Comparison of ENCODE assay signal across 16 cellular contexts in the genomic region with DNA sequence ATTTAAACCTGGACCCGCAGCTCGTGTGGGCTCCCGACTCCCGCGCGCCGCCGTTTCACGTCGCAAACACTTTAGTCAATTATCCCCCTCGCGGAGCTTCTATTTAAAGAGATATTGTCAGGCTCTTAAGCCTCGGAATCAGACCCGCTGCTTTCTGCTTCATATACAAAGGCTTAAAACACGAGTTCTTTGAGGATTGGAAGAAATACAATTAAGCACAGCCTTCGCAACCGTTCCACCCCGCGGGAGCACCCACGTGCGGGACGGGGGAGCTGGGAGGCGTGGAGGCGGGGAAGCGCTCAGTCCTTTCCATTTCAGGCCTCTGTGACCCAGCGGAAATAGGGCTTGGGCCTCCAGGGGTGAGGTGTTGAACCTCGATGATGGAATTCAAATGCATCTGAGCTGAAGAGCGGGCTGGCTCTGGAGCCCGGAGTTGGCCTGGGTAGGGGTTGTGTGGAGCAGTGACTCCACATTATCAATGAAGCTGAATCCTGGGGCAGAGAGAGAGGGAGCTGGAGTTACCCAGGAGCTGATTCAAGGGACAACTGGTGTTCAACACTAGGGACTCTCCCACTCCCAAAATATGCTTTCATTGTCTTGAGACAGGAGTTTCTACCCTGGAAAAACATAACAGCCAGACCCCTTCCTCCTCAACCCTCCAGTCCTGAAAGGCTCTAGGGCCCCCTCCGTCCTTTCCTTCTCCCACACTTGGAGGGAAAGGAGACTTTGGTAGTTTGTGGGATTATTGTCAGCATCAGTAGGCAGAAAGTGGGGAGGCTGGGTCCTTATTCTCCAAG. TPM values are rescaled to one million over a fixed set of nuclear protein-coding genes. Genes with fewer than 3 reads are reported as not detected.
DNase-seq lines count a peak whose midpoint lies in the region; ATAC-seq and TF ChIP-seq lines count a peak whose summit lies in the region.
"Had no signal": no experiment of that assay in that cellular context is flagged by ENCODE, and none has a peak within 500 bp of the region (broad histone marks: within the 10 kb centered on the region; RNA-seq: fewer than 3 reads in every experiment).

No MANE protein-coding gene starts in this region.

- peak overlapping the region; percentile 22 for H3K4me3 ChIP-seq in WERI-Rb-1 (ENCODE audit: low read depth, low read length)
- peak overlapping the region; percentile 32 for H3K4me3 ChIP-seq in iPS-18a (ENCODE audit: low read length)
- no peak overlapping the region for H3K4me3 ChIP-seq in smooth muscle cell
- H3K4me3 ChIP-seq: heart right ventricle had no signal

- intact Hi-C loops in activated CD8-positive, alpha-beta T cell treated with anti-CD3 and anti-CD28 coated beads for 36 hours (cut with micrococcal nuclease), result no loop called here

- H3K9ac ChIP-seq in iPS-18a (ENCODE audit: low read length) (no peak overlapping the region), smooth muscle cell (ENCODE audit: low read depth) (no peak overlapping the region)

- H2AFZ ChIP-seq in smooth muscle cell (ENCODE audit: low read depth), result no peak overlapping the region

- DNase-seq in activated naive CD4-positive, alpha-beta T cell (lab: John Stamatoyannopoulos, UW), result no peak
- DNase-seq in WERI-Rb-1 (no peak), smooth muscle cell (lab: John Stamatoyannopoulos, UW; ENCODE audit: unreplicated experiment) (no peak)
- DNase-seq in activated CD8-positive, alpha-beta T cell treated with anti-CD3 and anti-CD28 coated beads for 36 hours, result no peak
- DNase-seq in activated CD4-positive, alpha-beta T cell treated with anti-CD3 and anti-CD28 coated beads for 48 hours, result no peak
- no peak for DNase-seq in activated naive CD8-positive, alpha-beta T cell treated with anti-CD3 and anti-CD28 coated beads for 36 hours
- DNase-seq: activated naive CD4-positive, alpha-beta T cell treated with Interleukin-2 at 50 U/mL for 16 hours; heart right ventricle; NCI-H1436 treated with DMSO at 0.1 percent for 48 hours; OCI-M1 had no signal

- no peaks in the 10 kb centered on the region for H3K9me3 Mint-ChIP-seq in activated naive CD4-positive, alpha-beta T cell treated with anti-CD3 and anti-CD28 coated beads, Interleukin-2, amount 50 U/mL, for 24 hours
- H3K9me3 Mint-ChIP-seq in activated CD8-positive, alpha-beta T cell treated with anti-CD3 and anti-CD28 coated beads for 36 hours, result no peaks in the 10 kb centered on the region
- H3K9me3 Mint-ChIP-seq in activated naive CD8-positive, alpha-beta T cell treated with anti-CD3 and anti-CD28 coated beads for 36 hours, result no peaks in the 10 kb centered on the region

- TF ChIP-seq CTCF in WERI-Rb-1 (IDR thresholded peaks at IDR 0.05; ENCODE audit: low read depth, low read length), result no peak
- TF ChIP-seq CTCF in smooth muscle cell (IDR thresholded peaks at IDR 0.05; ENCODE audit: borderline replicate concordance, insufficient read depth, poor library complexity, severe bottlenecking), result no peak
- no peak for TF ChIP-seq CTCF in activated CD8-positive, alpha-beta T cell treated with anti-CD3 and anti-CD28 coated beads for 36 hours (IDR thresholded peaks at IDR 0.05)

- H3K79me2 ChIP-seq in smooth muscle cell (ENCODE audit: low read depth), result no peaks in the 10 kb centered on the region

- peaks cover 12% of the 10 kb centered on the region for H3K4me1 ChIP-seq in iPS-18a (ENCODE audit: control insufficient read depth, low read depth, low read length)
- peaks cover 23% of the 10 kb centered on the region for H3K4me1 ChIP-seq in smooth muscle cell (ENCODE audit: low read depth)

- H3K4me2 ChIP-seq in smooth muscle cell, result peak overlapping the region; percentile 58

- H3K36me3 ChIP-seq in WERI-Rb-1 (peaks cover 2% of the 10 kb centered on the region; the same call in 1 of the 2 replicates), iPS-18a (ENCODE audit: control insufficient read depth, low read depth, low read length) (no peaks in the 10 kb centered on the region), smooth muscle cell (ENCODE audit: low read depth) (no peaks in the 10 kb centered on the region)
- H3K36me3 ChIP-seq: heart right ventricle had no signal

- peak overlapping the region; percentile 76 for H3K4me3 Mint-ChIP-seq in activated naive CD4-positive, alpha-beta T cell treated with anti-CD3 and anti-CD28 coated beads, Interleukin-2, amount 50 U/mL, for 24 hours
- no peak overlapping the region for H3K4me3 Mint-ChIP-seq in activated CD8-positive, alpha-beta T cell treated with anti-CD3 and anti-CD28 coated beads for 36 hours
- H3K4me3 Mint-ChIP-seq in activated naive CD8-positive, alpha-beta T cell treated with anti-CD3 and anti-CD28 coated beads for 36 hours, result no peak overlapping the region

- H3K27me3 ChIP-seq in WERI-Rb-1 (ENCODE audit: insufficient read depth, low read depth, severe bottlenecking) (no peaks in the 10 kb centered on the region), iPS-18a (ENCODE audit: control insufficient read depth, insufficient read depth, low read length) (peaks cover 73% of the 10 kb centered on the region), smooth muscle cell (ENCODE audit: low read depth) (peaks cover 64% of the 10 kb centered on the region)

- POLR2A ChIA-PET in activated CD8-positive, alpha-beta T cell treated with anti-CD3 and anti-CD28 coated beads for 36 hours (lab: Charles Lee), result interaction anchor here (5.1 kb wide), 1 partner anchor 29 kb away, joined by 22 read pairs; a partner anchor contains a TSS

- CTCF ChIA-PET in activated CD8-positive, alpha-beta T cell treated with anti-CD3 and anti-CD28 coated beads for 36 hours (lab: Charles Lee), result interaction anchor here (0.7 to 14.6 kb wide), 11 partner anchors 9 to 63 kb away, joined by 3 to 595 read pairs (median 8); a partner anchor contains a TSS

- H3K27ac ChIP-seq in WERI-Rb-1 (peak overlapping the region; percentile 77), iPS-18a (ENCODE audit: low read length) (no peak overlapping the region), smooth muscle cell (ENCODE audit: low read depth) (no peak overlapping the region)
- H3K27ac ChIP-seq: heart right ventricle, vagina had no signal

- no peaks in the 10 kb centered on the region for H3K36me3 Mint-ChIP-seq in activated naive CD4-positive, alpha-beta T cell treated with anti-CD3 and anti-CD28 coated beads, Interleukin-2, amount 50 U/mL, for 24 hours
- no peaks in the 10 kb centered on the region for H3K36me3 Mint-ChIP-seq in activated CD8-positive, alpha-beta T cell treated with anti-CD3 and anti-CD28 coated beads for 36 hours (ENCODE audit: low read depth)
- H3K36me3 Mint-ChIP-seq in activated naive CD8-positive, alpha-beta T cell treated with anti-CD3 and anti-CD28 coated beads for 36 hours, result no peaks in the 10 kb centered on the region

- 16% methylated on average over 30 of the region's 30 CpGs for WGBS in smooth muscle cell (ENCODE audit: low lambda C conversion rate)

- no peaks in the 10 kb centered on the region for H3K4me1 Mint-ChIP-seq in activated naive CD4-positive, alpha-beta T cell treated with anti-CD3 and anti-CD28 coated beads, Interleukin-2, amount 50 U/mL, for 24 hours
- no peaks in the 10 kb centered on the region for H3K4me1 Mint-ChIP-seq in activated CD8-positive, alpha-beta T cell treated with anti-CD3 and anti-CD28 coated beads for 36 hours (ENCODE audit: low read depth)
- H3K4me1 Mint-ChIP-seq in activated naive CD8-positive, alpha-beta T cell treated with anti-CD3 and anti-CD28 coated beads for 36 hours, result peaks cover 8% of the 10 kb centered on the region

- H3K27ac Mint-ChIP-seq in activated naive CD4-positive, alpha-beta T cell treated with anti-CD3 and anti-CD28 coated beads, Interleukin-2, amount 50 U/mL, for 24 hours, result no peak overlapping the region
- H3K27ac Mint-ChIP-seq in activated CD8-positive, alpha-beta T cell treated with anti-CD3 and anti-CD28 coated beads for 36 hours, result no peak overlapping the region
- H3K27ac Mint-ChIP-seq in activated naive CD8-positive, alpha-beta T cell treated with anti-CD3 and anti-CD28 coated beads for 36 hours, result no peak overlapping the region

- H3K9me3 ChIP-seq in WERI-Rb-1 (ENCODE audit: severe bottlenecking) (no peaks in the 10 kb centered on the region), iPS-18a (ENCODE audit: control insufficient read depth, low read depth, low read length) (no peaks in the 10 kb centered on the region), smooth muscle cell (replicated peaks; ENCODE audit: low read depth) (no peaks in the 10 kb centered on the region)
- H3K9me3 ChIP-seq: heart right ventricle, vagina had no signal

- no peaks in the 10 kb centered on the region for H4K20me1 ChIP-seq in smooth muscle cell (ENCODE audit: low read depth)

- no peak for ATAC-seq in activated CD8-positive, alpha-beta T cell treated with anti-CD3 and anti-CD28 coated beads for 36 hours

- peaks cover 14% of the 10 kb centered on the region for H3K27me3 Mint-ChIP-seq in activated naive CD4-positive, alpha-beta T cell treated with anti-CD3 and anti-CD28 coated beads, Interleukin-2, amount 50 U/mL, for 24 hours
- H3K27me3 Mint-ChIP-seq in activated CD8-positive, alpha-beta T cell treated with anti-CD3 and anti-CD28 coated beads for 36 hours, result peaks cover 26% of the 10 kb centered on the region
- H3K27me3 Mint-ChIP-seq in activated naive CD8-positive, alpha-beta T cell treated with anti-CD3 and anti-CD28 coated beads for 36 hours, result peaks cover 58% of the 10 kb centered on the region

- H3F3A ChIP-seq in smooth muscle cell (ENCODE audit: low read depth), result peaks cover 19% of the 10 kb centered on the region

RNA-seq across cellular contexts. Expression of a gene that starts 2.4 kb away (rescaled TPM):
- not detected in 2 replicates for total RNA-seq in smooth muscle cell
- polyA plus RNA-seq in smooth muscle cell, result 0.15 TPM in 1 of 2 replicates, not detected in the other
- not detected for total RNA-seq in activated CD8-positive, alpha-beta T cell treated with anti-CD3 and anti-CD28 coated beads for 36 hours
- not detected for total RNA-seq in activated naive CD8-positive, alpha-beta T cell treated with anti-CD3 and anti-CD28 coated beads for 36 hours
- total RNA-seq: dermis microvascular lymphatic vessel endothelial cell, NCI-H460, vagina had no signal
- polyA plus RNA-seq: heart right ventricle had no signal

RNA-seq across cellular contexts. Expression of a gene that starts 27.3 kb away (rescaled TPM):
- total RNA-seq in smooth muscle cell, result 1.5 and 3.9 TPM in 2 replicates
- 1.9 TPM in 1 of 2 replicates, not detected in the other for polyA plus RNA-seq in smooth muscle cell
- 10 to 100 TPM; 44.6 to 58.8 TPM for total RNA-seq in activated CD8-positive, alpha-beta T cell treated with anti-CD3 and anti-CD28 coated beads for 36 hours
- 10 to 100 TPM; 40.8 to 43.6 TPM for total RNA-seq in activated naive CD8-positive, alpha-beta T cell treated with anti-CD3 and anti-CD28 coated beads for 36 hours
- total RNA-seq: dermis microvascular lymphatic vessel endothelial cell had no signal

RNA-seq across cellular contexts. Expression of a gene that starts 41.6 kb away (rescaled TPM):
- total RNA-seq in smooth muscle cell, result 1.6 and 3.2 TPM in 2 replicates
- 0.29 and 2.2 TPM in 2 replicates for polyA plus RNA-seq in smooth muscle cell
- under 1 TPM; 0.67 to 0.83 TPM for total RNA-seq in activated CD8-positive, alpha-beta T cell treated with anti-CD3 and anti-CD28 coated beads for 36 hours
- total RNA-seq in activated naive CD8-positive, alpha-beta T cell treated with anti-CD3 and anti-CD28 coated beads for 36 hours, result under 1 TPM; 0.18 to 0.35 TPM
- total RNA-seq: dermis microvascular lymphatic vessel endothelial cell, NCI-H460, SK-MEL-5 had no signal

RNA-seq across cellular contexts. Expression of a gene that starts 43.0 kb away (rescaled TPM):
- total RNA-seq in smooth muscle cell, result 28.1 and 30.4 TPM in 2 replicates
- polyA plus RNA-seq in smooth muscle cell, result 23.9 and 48.6 TPM in 2 replicates
- 10 to 100 TPM; 15.0 to 16.9 TPM for total RNA-seq in activated CD8-positive, alpha-beta T cell treated with anti-CD3 and anti-CD28 coated beads for 36 hours
- 10 to 100 TPM; 13.5 to 15.5 TPM for total RNA-seq in activated naive CD8-positive, alpha-beta T cell treated with anti-CD3 and anti-CD28 coated beads for 36 hours
